ENCODE assay signal across 7 cellular contexts in genomic region chr7:129825005-129825553, GRCh38.
A peak's percentile ranks its signal among the peaks of the same experiment; 100 is the strongest.
DNase-seq lines count a peak whose midpoint lies in the region; TF ChIP-seq lines count a peak whose summit lies in the region.

No MANE protein-coding gene starts in this region.

- H3F3A ChIP-seq in GM23248 (ENCODE audit: insufficient read depth): peaks cover 8% of the 10 kb centered on the region; the same call in 1 of the 2 replicates

- TF ChIP-seq CTCF in RWPE1 (conservative IDR thresholded peaks at IDR 0.05; ENCODE audit: low read depth) (no peak), brain (conservative IDR thresholded peaks at IDR 0.05) (no peak)

- H4K20me1 ChIP-seq in GM23248 (ENCODE audit: insufficient read depth): no peaks in the 10 kb centered on the region

- no peaks in the 10 kb centered on the region for H3K9me3 Mint-ChIP-seq in brain

- peak overlapping the region; percentile 72 for H3K9ac ChIP-seq in GM23248
- peak overlapping the region; percentile 74; the same call in 1 of the 2 replicates for H3K9ac ChIP-seq in iPS-20b (ENCODE audit: low read depth, low read length)
- peak overlapping the region; percentile 37 to 77 (median 74) for H3K9ac ChIP-seq in skeletal muscle tissue (ENCODE audit: low read depth in 1 of 3, low read length in 3 of 3)

- in situ Hi-C loops in GM23248 (cut with MboI): loop anchor here (10.0 kb wide), 1 partner anchor 160 kb away; no protein-coding TSS in a partner anchor

- peaks cover 5% of the 10 kb centered on the region for H3K36me3 Mint-ChIP-seq in brain

- peak overlapping the region; percentile 78 for H3K4me2 ChIP-seq in GM23248 (ENCODE audit: unreplicated experiment)

- no peaks in the 10 kb centered on the region for H3K79me2 ChIP-seq in GM23248 (ENCODE audit: insufficient read depth)

- 0 to 3% methylated on average over 7 to 23 of the region's 23 CpGs for WGBS in GM23248 (ENCODE audit: low coverage in 1 of 2, low lambda C conversion rate in 2 of 2, missing lambda C conversion rate in 2 of 2), 2 experiments

- H3K27ac Mint-ChIP-seq in brain: peak overlapping the region; percentile 77 to 97 (median 93)

- no peaks in the 10 kb centered on the region for H3K9me2 ChIP-seq in GM23248 (ENCODE audit: insufficient read depth)

- POLR2A ChIA-PET in RWPE1 (lab: Yijun Ruan, JAX; ENCODE audit: low non-redundant PET): interaction anchor here (1.1 kb wide), 1 partner anchor 219 kb away, joined by 4 read pairs; no protein-coding TSS in a partner anchor

- H3K4me1 ChIP-seq in GM23248 (ENCODE audit: insufficient read depth) (peaks cover 6% of the 10 kb centered on the region), iPS-20b (ENCODE audit: insufficient read depth, low read length) (peaks cover 17% of the 10 kb centered on the region; the same call in 1 of the 2 replicates), skeletal muscle tissue (ENCODE audit: control insufficient read depth in 3 of 3, insufficient read depth in 3 of 3, low read length in 3 of 3) (peaks cover 10 to 27% (median 25%) of the 10 kb centered on the region in 3 donors)

- H3K4me3 ChIP-seq in GM08714 (ENCODE audit: low read length) (peak overlapping the region; percentile 63; the same call in 1 of the 2 replicates), GM23248 (peak overlapping the region; percentile 83), iPS-20b (ENCODE audit: low read length) (peak overlapping the region; percentile 89), skeletal muscle tissue (ENCODE audit: low read length in 3 of 3) (peak overlapping the region; percentile 81 to 95 (median 85))

- peaks cover 4% of the 10 kb centered on the region for H3K27me3 Mint-ChIP-seq in brain

- H3K36me3 ChIP-seq in GM23248 (ENCODE audit: low read depth) (no peaks in the 10 kb centered on the region), iPS-20b (ENCODE audit: insufficient read depth, low read depth, low read length) (no peaks in the 10 kb centered on the region), skeletal muscle tissue (ENCODE audit: control insufficient read depth in 3 of 3, insufficient read depth in 3 of 3, low read length in 3 of 3) (no peaks in the 10 kb centered on the region)

- H3K4me3 Mint-ChIP-seq in brain: peak overlapping the region; percentile 88 to 94 (median 91)

- DNase-seq in GM23248 (peak; percentile 69), Kasumi-1 (lab: John Stamatoyannopoulos, UW) (peak; percentile 45 to 74), RWPE1 (ENCODE audit: low spot score) (peak; percentile 61)

- H3K27ac ChIP-seq in GM23248 (no peak overlapping the region), RWPE1 (peak overlapping the region; percentile 85), iPS-20b (ENCODE audit: low read length) (no peak overlapping the region), skeletal muscle tissue (ENCODE audit: low read depth, low read length) (no peak overlapping the region)

- H3K4me1 Mint-ChIP-seq in brain: peaks cover 34% of the 10 kb centered on the region

- H3K9me3 ChIP-seq in GM23248 (ENCODE audit: low read depth) (no peaks in the 10 kb centered on the region), iPS-20b (ENCODE audit: insufficient read depth, low read depth, low read length) (no peaks in the 10 kb centered on the region), skeletal muscle tissue (ENCODE audit: control insufficient read depth in 3 of 3, low read length in 3 of 3) (no peaks in the 10 kb centered on the region)

- peak overlapping the region; percentile 82 for H2AFZ ChIP-seq in GM23248

- H3K27me3 ChIP-seq in GM23248 (replicated peaks; ENCODE audit: insufficient read depth): no peaks in the 10 kb centered on the region
- H3K27me3 ChIP-seq in iPS-20b (ENCODE audit: insufficient read depth, low read length): no peaks in the 10 kb centered on the region
- no peaks in the 10 kb centered on the region for H3K27me3 ChIP-seq in skeletal muscle tissue (ENCODE audit: control insufficient read depth in 3 of 3, insufficient read depth in 3 of 3, low read length in 3 of 3)

- CTCF ChIA-PET in RWPE1 (lab: Yijun Ruan, JAX): interaction anchor here (0.5 to 1.7 kb wide), 8 partner anchors 9 to 186 kb away, joined by 3 to 6 read pairs (median 3); no protein-coding TSS in a partner anchor
